ENCODE assay signal across 8 cellular contexts in genomic region chr2:206765242-206766056, GRCh38. TPM values are rescaled to one million over a fixed set of nuclear protein-coding genes. Genes with fewer than 3 reads are reported as not detected.
A peak's percentile ranks its signal among the peaks of the same experiment; 100 is the strongest.
DNase-seq lines count a peak whose midpoint lies in the region; ATAC-seq, FAIRE-seq and TF ChIP-seq lines count a peak whose summit lies in the region.

FASTKD2 (plus strand) TSS chr2:206765606; CDS start chr2:206766694, 1,088 bp downstream.
MDH1B (minus strand) TSS chr2:206765328; CDS start chr2:206765271, 57 bp downstream.

- H3K27ac ChIP-seq in smooth muscle cell (ENCODE audit: low read depth): peak within 1 kb of the TSS; percentile 93

- no peaks in the 10 kb centered on the region for H3K9me3 ChIP-seq in smooth muscle cell (replicated peaks; ENCODE audit: low read depth)

- H3K4me2 ChIP-seq in smooth muscle cell: peak within 1 kb of the TSS; percentile 85

- H3K36me3 Mint-ChIP-seq in immature natural killer cell: peaks cover 4 to 13% (median 5%) of the 10 kb centered on the region in 3 donors

- H3K79me2 ChIP-seq in smooth muscle cell (ENCODE audit: low read depth): peaks cover 23% of the 10 kb centered on the region

- no peak for TF ChIP-seq CTCF in WI38 (IDR thresholded peaks at IDR 0.05; ENCODE audit: low read depth, low read length)
- TF ChIP-seq CTCF in bronchial epithelial cell (IDR thresholded peaks at IDR 0.05; ENCODE audit: insufficient read depth, low read length, severe bottlenecking): no peak
- TF ChIP-seq CTCF in smooth muscle cell (IDR thresholded peaks at IDR 0.05; ENCODE audit: borderline replicate concordance, insufficient read depth, poor library complexity, severe bottlenecking): no peak

- H3K36me3 ChIP-seq in bronchial epithelial cell (ENCODE audit: control insufficient read depth, insufficient read depth, low read length): peaks cover 3% of the 10 kb centered on the region
- no peaks in the 10 kb centered on the region for H3K36me3 ChIP-seq in smooth muscle cell (ENCODE audit: low read depth)

- peak within 1 kb of the TSS; percentile 94 for H3K4me3 ChIP-seq in WI38 (ENCODE audit: low read depth, low read length)
- peak within 1 kb of the TSS; percentile 86 for H3K4me3 ChIP-seq in bronchial epithelial cell (ENCODE audit: low read depth, low read length)
- H3K4me3 ChIP-seq in smooth muscle cell: peak within 1 kb of the TSS; percentile 64

- under 1% methylated on average over 46 of the region's 46 CpGs for WGBS in smooth muscle cell (ENCODE audit: low lambda C conversion rate)

- peak within 1 kb of the TSS; percentile 96 for H2AFZ ChIP-seq in smooth muscle cell (ENCODE audit: low read depth)

- ATAC-seq in GM18870 (IDR thresholded peaks at IDR 0.05; ENCODE audit: unreplicated experiment) (peak; percentile 90), HG03135 (IDR thresholded peaks at IDR 0.05; ENCODE audit: unreplicated experiment) (peak; percentile 91)

- no peaks in the 10 kb centered on the region for H3F3A ChIP-seq in smooth muscle cell (ENCODE audit: low read depth)

- FAIRE-seq in bronchial epithelial cell (lab: Jason Lieb, UNC): peak; percentile 62

- H3K4me1 Mint-ChIP-seq in immature natural killer cell: peaks cover 27 to 40% of the 10 kb centered on the region in 2 donors

- H3K27me3 ChIP-seq in bronchial epithelial cell (ENCODE audit: control insufficient read depth, insufficient read depth, low read length) (no peaks in the 10 kb centered on the region), smooth muscle cell (ENCODE audit: low read depth) (peaks cover 22% of the 10 kb centered on the region)

- in situ Hi-C loops in ACHN (cut with HindIII; ENCODE audit: low pct_ligation_motif_present, low pct_unique_long_range_greater_than_20kb, low sequenced_read_pairs): no loop called here

- peak within 1 kb of the TSS; percentile 94 to 98 (median 95) for H3K4me3 Mint-ChIP-seq in immature natural killer cell

- H3K9ac ChIP-seq in smooth muscle cell (ENCODE audit: low read depth): peak within 1 kb of the TSS; percentile 97

- H3K27me3 Mint-ChIP-seq in immature natural killer cell (ENCODE audit: low read depth in 3 of 3): peaks cover 5 to 14% (median 9%) of the 10 kb centered on the region in 3 donors

- H3K4me1 ChIP-seq in smooth muscle cell (ENCODE audit: low read depth): peaks cover 5% of the 10 kb centered on the region

- H3K9me3 Mint-ChIP-seq in immature natural killer cell: no peaks in the 10 kb centered on the region

- no peaks in the 10 kb centered on the region for H4K20me1 ChIP-seq in smooth muscle cell (ENCODE audit: low read depth)

- peak within 1 kb of the TSS in 5 of 6 donors; percentile 97 to 98 (median 98) for H3K27ac Mint-ChIP-seq in immature natural killer cell

- DNase-seq in ACHN: peak; percentile 95
- peak; percentile 91 for DNase-seq in NCI-H2196 treated with DMSO at 0.1 percent for 48 hours (lab: John Stamatoyannopoulos, UW; ENCODE audit: unreplicated experiment)
- DNase-seq in bronchial epithelial cell (ENCODE audit: low read depth): peak; percentile 95
- peak; percentile 91 for DNase-seq in immature natural killer cell
- DNase-seq in smooth muscle cell (lab: John Stamatoyannopoulos, UW; ENCODE audit: unreplicated experiment): peak; percentile 71

RNA-seq across cellular contexts. Expression of gene FASTKD2, which starts in this region (rescaled TPM):
- total RNA-seq in bronchial epithelial cell (41.3 and 46.7 TPM in 2 replicates), smooth muscle cell (32.5 and 37.6 TPM in 2 replicates)
- polyA plus RNA-seq in immature natural killer cell (10 to 100 TPM; 14.2 to 19.4 (median 18.5) TPM), smooth muscle cell (15.7 and 19.4 TPM in 2 replicates)

RNA-seq across cellular contexts. Expression of gene MDH1B, which starts in this region (rescaled TPM):
- 0.26 TPM in 1 of 2 replicates, not detected in the other for total RNA-seq in bronchial epithelial cell
- polyA plus RNA-seq in immature natural killer cell: not detected
- 0.13 and 0.94 TPM in 2 replicates for total RNA-seq in smooth muscle cell
- polyA plus RNA-seq in smooth muscle cell: 0.15 and 0.26 TPM in 2 replicates

Comparison
In these comparisons a context has a peak if more than half of its experiments do, and no peak if none do; other contexts are left out.
1. Peak in every context shown above with its lines: DNase-seq, ATAC-seq, H3K4me3 ChIP-seq and H3K27ac ChIP-seq.